Comparison of ENCODE assay signal across 1 cellular context in genomic region chr17:45628019-45628418, GRCh38.
TF ChIP-seq lines count a peak whose summit lies in the region.

No MANE protein-coding gene starts in this region.

TF ChIP-seq in WTC11, 78 proteins besides CTCF, POLR2A, EP300 and RAD21 (continued from another document):
- TF ChIP-seq ZNF532 (CRISPR knock-in tag; IDR thresholded peaks at IDR 0.05; ENCODE audit: borderline replicate concordance) (no peak), EMX1 (CRISPR knock-in tag; IDR thresholded peaks at IDR 0.05) (no peak), SMAD3 (CRISPR knock-in tag; IDR thresholded peaks at IDR 0.05; ENCODE audit: borderline replicate concordance) (no peak), SP1 (CRISPR knock-in tag; conservative IDR thresholded peaks at IDR 0.05) (no peak)
